Comparison of ENCODE assay signal across 9 cellular contexts in the genomic region with DNA sequence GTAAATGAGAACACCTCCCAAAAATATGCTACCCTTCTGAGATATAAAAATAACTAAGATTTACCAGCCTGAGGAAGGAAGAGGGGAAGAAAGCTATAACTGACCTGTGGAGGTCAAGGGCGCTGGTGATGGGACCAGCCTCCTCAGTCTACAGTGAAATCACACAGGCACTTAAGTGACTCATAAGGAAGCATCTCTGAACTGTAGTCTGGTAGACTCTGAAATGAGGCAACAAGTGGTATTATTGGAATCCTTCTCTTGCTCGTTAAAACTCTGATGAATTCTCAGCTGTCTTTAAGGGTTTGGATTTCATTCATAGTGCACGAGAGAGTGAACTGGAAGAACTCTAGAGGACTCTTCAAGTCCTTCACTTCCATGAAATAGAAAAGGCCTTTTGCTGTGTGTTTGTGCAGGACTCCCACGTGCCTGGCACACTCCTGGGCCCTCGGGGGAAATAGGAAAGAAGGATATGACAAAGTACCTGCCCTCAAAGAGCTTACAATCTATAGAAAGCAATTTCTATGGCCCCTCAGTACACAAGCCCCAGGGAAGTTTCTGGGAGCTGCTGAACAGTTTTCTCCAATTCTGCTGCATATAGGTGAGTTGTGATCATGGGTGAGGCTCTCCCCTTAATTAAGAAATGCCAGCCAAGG.
DNase-seq lines count a peak whose midpoint lies in the region; ATAC-seq and TF ChIP-seq lines count a peak whose summit lies in the region.
"Had no signal": no experiment of that assay in that cellular context is flagged by ENCODE, and none has a peak within 500 bp of the region (broad histone marks: within the 10 kb centered on the region; RNA-seq: fewer than 3 reads in every experiment).

No MANE protein-coding gene starts in this region.

- TF ChIP-seq RAD21 in HCT116 (IDR thresholded peaks at IDR 0.05; ENCODE audit: low read depth), result peak; percentile 31

- H4K20me1 ChIP-seq in HCT116 (ENCODE audit: insufficient read depth), result no peaks in the 10 kb centered on the region

- TF ChIP-seq POLR2A in HCT116 (IDR thresholded peaks at IDR 0.05; ENCODE audit: borderline replicate concordance, extremely low read depth, insufficient read depth, insufficient read length), result no peak
- peak in 1 of 4 donors; percentile 13 for TF ChIP-seq POLR2A in upper lobe of left lung (IDR thresholded peaks at IDR 0.05)

- H3K9ac ChIP-seq in HCT116 (ENCODE audit: low read length), result no peak overlapping the region

- peak; percentile 78 for ATAC-seq in HCT116
- ATAC-seq in SK-N-SH treated with all-trans-retinoic acid at 6 μM for 48 hours, result peak; percentile 46; the same call in 1 of the 3 replicates
- peak; percentile 71 to 75 for ATAC-seq in upper lobe of left lung (ENCODE audit: low FRiP score in 2 of 2)
- no peak for ATAC-seq in HG02623 (IDR thresholded peaks at IDR 0.05; ENCODE audit: unreplicated experiment)

- in situ Hi-C loops in G401 (cut with HindIII; ENCODE audit: low sequenced_read_pairs), result no loop called here

- BruUV-seq in HCT116 (replicated peaks; lab: Mats Ljungman, UMichigan), result no TSS peak

- peak overlapping the region; percentile 16; the same call in 1 of the 2 replicates for H3K4me2 ChIP-seq in HCT116 (ENCODE audit: low read length)

- H3K9me3 ChIP-seq in HCT116 (ENCODE audit: control insufficient read depth in 1 of 2, insufficient read depth in 1 of 2, low read depth in 1 of 2, low read length in 2 of 2) (0 out of 4 replicates have a peak, but pooled peaks cover 0 to 3% of the 10 kb centered on the region in 2 experiments), upper lobe of left lung (no peaks in the 10 kb centered on the region)

- H3K4me1 ChIP-seq in HCT116 (ENCODE audit: control insufficient read depth in 1 of 2, insufficient read depth in 2 of 2, low read length in 2 of 2), result peaks cover 5 to 30% of the 10 kb centered on the region in 2 experiments
- peaks cover 0 to 9% (median 2%) of the 10 kb centered on the region in 4 donors for H3K4me1 ChIP-seq in upper lobe of left lung

- H3K79me2 ChIP-seq in HCT116 (ENCODE audit: insufficient read depth, low read length), result no peaks in the 10 kb centered on the region

- DNase-seq in HCT116 (ENCODE audit: low read depth, low spot score) (peak; percentile 66), glomerular visceral epithelial cell (ENCODE audit: extremely low spot score) (peak; percentile 30), upper lobe of left lung (peak in 1 of 2 donors; percentile 64), NCI-H82 (lab: John Stamatoyannopoulos, UW) (no peak), G401 (ENCODE audit: low spot score) (no peak)
- DNase-seq: activated gamma-delta T cell treated with Interleukin-2 at 50 U/mL for 16 hours, NCI-H510A treated with DMSO at 0.1 percent for 48 hours had no signal

- no peaks in the 10 kb centered on the region for H3K27me3 ChIP-seq in HCT116 (ENCODE audit: insufficient read depth, low read length)
- H3K27me3 ChIP-seq in upper lobe of left lung, result no peaks in the 10 kb centered on the region

- intact Hi-C loops in HCT116 (cut with micrococcal nuclease), result loop anchor here (5.0 kb wide), 1 partner anchor 64 kb away; no protein-coding TSS in a partner anchor

- H2AFZ ChIP-seq in HCT116 (ENCODE audit: low read depth, low read length, poor library complexity, severe bottlenecking), result peak overlapping the region; percentile 8

- TF ChIP-seq CTCF in HCT116 (IDR thresholded peaks at IDR 0.05 in 2 of 3, conservative IDR thresholded peaks at IDR 0.05 in 1 of 3; ENCODE audit: borderline replicate concordance in 1 of 3, insufficient read depth in 1 of 3, low read depth in 2 of 3, low read length in 2 of 3) (no peak), upper lobe of left lung (IDR thresholded peaks at IDR 0.05) (no peak)

- WGBS in upper lobe of left lung, 2 donors, result 53 to 65% methylated on average over 5 of the region's 5 CpGs

- H3K4me3 ChIP-seq in HCT116 (replicated peaks in 1 of 2; ENCODE audit: low read depth in 1 of 2, low read length in 2 of 2) (no peak overlapping the region), upper lobe of left lung (no peak overlapping the region)

- H3K9me2 ChIP-seq in HCT116 (ENCODE audit: insufficient read depth), result no peaks in the 10 kb centered on the region

- peak in 1 of 4 donors; percentile 52 for TF ChIP-seq EP300 in upper lobe of left lung (IDR thresholded peaks at IDR 0.05)

- RAD21 ChIA-PET in HCT116 (lab: Charles Lee; ENCODE audit: low non-redundant PET in 1 of 2, low total read pairs in 2 of 2, uncharacterized antibody in 2 of 2, unreplicated experiment in 2 of 2), result interaction anchor here in 1 of 2 experiments (0.7 kb wide), 1 partner anchor 83 kb away, joined by 8 read pairs; no protein-coding TSS in a partner anchor

- POLR2A ChIA-PET in HCT116 (lab: Charles Lee), result interaction anchor here (0.7 to 0.8 kb wide), 2 partner anchors 19 to 71 kb away, joined by 3 read pairs; no protein-coding TSS in a partner anchor

- CTCF ChIA-PET in HCT116 (lab: Charles Lee), result no interaction called here

- H3K36me3 ChIP-seq in HCT116 (ENCODE audit: control insufficient read depth in 1 of 2, insufficient read depth in 2 of 2, low read length in 2 of 2) (no peaks in the 10 kb centered on the region), upper lobe of left lung (no peaks in the 10 kb centered on the region)

- H3K27ac ChIP-seq in HCT116 (ENCODE audit: low read depth, low read length) (no peak overlapping the region), upper lobe of left lung (peak overlapping the region in 3 of 4 donors; percentile 35 to 63 (median 61))

TF ChIP-seq in HCT116, 20 proteins besides CTCF, POLR2A, EP300 and RAD21 (continues in another document):
- TF ChIP-seq EZH2phosphoT487 (IDR thresholded peaks at IDR 0.05; ENCODE audit: borderline replicate concordance) (no peak), ZNF274 (IDR thresholded peaks at IDR 0.05; ENCODE audit: low read depth, low read length) (no peak), SIN3A (IDR thresholded peaks at IDR 0.05; ENCODE audit: low read depth) (no peak), MAX (IDR thresholded peaks at IDR 0.05) (peak; percentile 47), EZH2 (IDR thresholded peaks at IDR 0.05) (no peak), CBX3 (IDR thresholded peaks at IDR 0.05; ENCODE audit: low read depth) (peak; percentile 73), TCF7L2 (IDR thresholded peaks at IDR 0.05; ENCODE audit: borderline replicate concordance, extremely low read depth, insufficient read depth, insufficient read length) (no peak), POLR2AphosphoS5 (IDR thresholded peaks at IDR 0.05; ENCODE audit: low read depth, low read length) (peak; percentile 34; the same call in 1 of the 2 replicates), ELF1 (IDR thresholded peaks at IDR 0.05; ENCODE audit: borderline replicate concordance, low read depth) (no peak)
- TF ChIP-seq, protein P1, sequence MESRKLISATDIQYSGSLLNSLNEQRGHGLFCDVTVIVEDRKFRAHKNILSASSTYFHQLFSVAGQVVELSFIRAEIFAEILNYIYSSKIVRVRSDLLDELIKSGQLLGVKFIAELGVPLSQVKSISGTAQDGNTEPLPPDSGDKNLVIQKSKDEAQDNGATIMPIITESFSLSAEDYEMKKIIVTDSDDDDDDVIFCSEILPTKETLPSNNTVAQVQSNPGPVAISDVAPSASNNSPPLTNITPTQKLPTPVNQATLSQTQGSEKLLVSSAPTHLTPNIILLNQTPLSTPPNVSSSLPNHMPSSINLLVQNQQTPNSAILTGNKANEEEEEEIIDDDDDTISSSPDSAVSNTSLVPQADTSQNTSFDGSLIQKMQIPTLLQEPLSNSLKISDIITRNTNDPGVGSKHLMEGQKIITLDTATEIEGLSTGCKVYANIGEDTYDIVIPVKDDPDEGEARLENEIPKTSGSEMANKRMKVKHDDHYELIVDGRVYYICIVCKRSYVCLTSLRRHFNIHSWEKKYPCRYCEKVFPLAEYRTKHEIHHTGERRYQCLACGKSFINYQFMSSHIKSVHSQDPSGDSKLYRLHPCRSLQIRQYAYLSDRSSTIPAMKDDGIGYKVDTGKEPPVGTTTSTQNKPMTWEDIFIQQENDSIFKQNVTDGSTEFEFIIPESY (IDR thresholded peaks at IDR 0.05; ENCODE audit: extremely low read depth, insufficient replicate concordance, low read length), result no peak

TF ChIP-seq in SK-N-SH treated with all-trans-retinoic acid at 6 μM for 48 hours, 23 proteins besides CTCF, POLR2A, EP300 and RAD21:
- TF ChIP-seq ZFP3 (CRISPR knock-in tag; IDR thresholded peaks at IDR 0.05) (no peak), SNAI2 (CRISPR knock-in tag; IDR thresholded peaks at IDR 0.05) (no peak), GLIS3 (CRISPR knock-in tag; IDR thresholded peaks at IDR 0.05) (no peak), TCF4 (CRISPR knock-in tag; IDR thresholded peaks at IDR 0.05; ENCODE audit: borderline replicate concordance) (no peak)
- TF ChIP-seq, protein P2, sequence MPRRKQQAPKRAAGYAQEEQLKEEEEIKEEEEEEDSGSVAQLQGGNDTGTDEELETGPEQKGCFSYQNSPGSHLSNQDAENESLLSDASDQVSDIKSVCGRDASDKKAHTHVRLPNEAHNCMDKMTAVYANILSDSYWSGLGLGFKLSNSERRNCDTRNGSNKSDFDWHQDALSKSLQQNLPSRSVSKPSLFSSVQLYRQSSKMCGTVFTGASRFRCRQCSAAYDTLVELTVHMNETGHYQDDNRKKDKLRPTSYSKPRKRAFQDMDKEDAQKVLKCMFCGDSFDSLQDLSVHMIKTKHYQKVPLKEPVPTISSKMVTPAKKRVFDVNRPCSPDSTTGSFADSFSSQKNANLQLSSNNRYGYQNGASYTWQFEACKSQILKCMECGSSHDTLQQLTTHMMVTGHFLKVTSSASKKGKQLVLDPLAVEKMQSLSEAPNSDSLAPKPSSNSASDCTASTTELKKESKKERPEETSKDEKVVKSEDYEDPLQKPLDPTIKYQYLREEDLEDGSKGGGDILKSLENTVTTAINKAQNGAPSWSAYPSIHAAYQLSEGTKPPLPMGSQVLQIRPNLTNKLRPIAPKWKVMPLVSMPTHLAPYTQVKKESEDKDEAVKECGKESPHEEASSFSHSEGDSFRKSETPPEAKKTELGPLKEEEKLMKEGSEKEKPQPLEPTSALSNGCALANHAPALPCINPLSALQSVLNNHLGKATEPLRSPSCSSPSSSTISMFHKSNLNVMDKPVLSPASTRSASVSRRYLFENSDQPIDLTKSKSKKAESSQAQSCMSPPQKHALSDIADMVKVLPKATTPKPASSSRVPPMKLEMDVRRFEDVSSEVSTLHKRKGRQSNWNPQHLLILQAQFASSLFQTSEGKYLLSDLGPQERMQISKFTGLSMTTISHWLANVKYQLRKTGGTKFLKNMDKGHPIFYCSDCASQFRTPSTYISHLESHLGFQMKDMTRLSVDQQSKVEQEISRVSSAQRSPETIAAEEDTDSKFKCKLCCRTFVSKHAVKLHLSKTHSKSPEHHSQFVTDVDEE (CRISPR knock-in tag; IDR thresholded peaks at IDR 0.05), result no peak
TF ChIP-seq in SK-N-SH treated with all-trans-retinoic acid at 6 μM for 48 hours: peak in this region for 0.

Comparison
In these comparisons a context has a peak if more than half of its experiments do, and no peak if none do; other contexts are left out.
1. DNase-seq: peak in HCT116 (single experiment) and glomerular visceral epithelial cell (single experiment); none in NCI-H82 (single experiment) and G401 (single experiment).